ENCODE assay signal across 21 cellular contexts in genomic region chr2:173550143-173550542, GRCh38.
DNase-seq lines count a peak whose midpoint lies in the region; ATAC-seq, FAIRE-seq and TF ChIP-seq lines count a peak whose summit lies in the region.
"Had no signal": no experiment of that assay in that cellular context is flagged by ENCODE, and none has a peak within 500 bp of the region (broad histone marks: within the 10 kb centered on the region; RNA-seq: fewer than 3 reads in every experiment).

No MANE protein-coding gene starts in this region.

- H3K36me3 Mint-ChIP-seq in HFFc6 (ENCODE audit: low read depth) (no peaks in the 10 kb centered on the region; the same call in 1 of the 2 replicates), progenitor cell of endocrine pancreas (ENCODE audit: insufficient read depth) (no peaks in the 10 kb centered on the region)

- H3K4me1 Mint-ChIP-seq in HFFc6 (ENCODE audit: low read depth): peaks cover 50% of the 10 kb centered on the region
- H3K4me1 Mint-ChIP-seq in progenitor cell of endocrine pancreas (ENCODE audit: low read depth): peaks cover 6% of the 10 kb centered on the region
- H3K4me1 Mint-ChIP-seq: endodermal cell had no signal

- H3K9me3 ChIP-seq in colonic mucosa: no peaks in the 10 kb centered on the region
- H3K9me3 ChIP-seq: BE2C, lower lobe of right lung, pancreas, vagina had no signal

- no peak overlapping the region for H3K4me3 Mint-ChIP-seq in HFFc6
- H3K4me3 Mint-ChIP-seq in progenitor cell of endocrine pancreas (ENCODE audit: low read depth): no peak overlapping the region
- H3K4me3 Mint-ChIP-seq: activated naive CD8-positive, alpha-beta T cell treated with anti-CD3 and anti-CD28 coated beads, Interleukin-2, amount 50 U/mL, for 24 hours; endodermal cell; WTC11 had no signal

- DNase-seq in AG09309 (ENCODE audit: low read depth) (peak; percentile 73), HFFc6 (peak; percentile 78), bronchial epithelial cell (ENCODE audit: low read depth) (peak; percentile 53), foreskin fibroblast (peak; percentile 83 to 91), GM12891 (ENCODE audit: insufficient read length, low spot score) (no peak), colonic mucosa (no peak), progenitor cell of endocrine pancreas (ENCODE audit: low spot score, unreplicated experiment) (no peak)
- DNase-seq: activated naive CD8-positive, alpha-beta T cell treated with anti-CD3 and anti-CD28 coated beads, Interleukin-2, amount 50 U/mL, for 24 hours; BE2C; endodermal cell; lower lobe of right lung; MM.1S; NCI-H1694 treated with DMSO at 0.1 percent for 48 hours; NCI-H345; pancreas; SHP77; stimulated activated CD4-positive, alpha-beta T cell treated with anti-CD3 and anti-CD28 coated beads, Interleukin-4, amount 100 ng/mL, for 1 hour; T-helper 2 cell had no signal

- no peak for ATAC-seq in activated CD4-positive, CD25-positive, alpha-beta regulatory T cell treated with anti-CD3 and anti-CD28 coated beads, Interleukin-2, amount 50 U/mL, for 24 hours
- ATAC-seq: activated naive CD8-positive, alpha-beta T cell treated with anti-CD3 and anti-CD28 coated beads, Interleukin-2, amount 50 U/mL, for 24 hours; lower lobe of right lung; pancreas; WTC11 had no signal

- H3K27me3 ChIP-seq in bronchial epithelial cell (ENCODE audit: control insufficient read depth, insufficient read depth, low read length): peaks cover 5% of the 10 kb centered on the region
- H3K27me3 ChIP-seq in colonic mucosa: no peaks in the 10 kb centered on the region
- H3K27me3 ChIP-seq: BE2C, pancreas, vagina had no signal

- H3K36me3 ChIP-seq in bronchial epithelial cell (ENCODE audit: control insufficient read depth, insufficient read depth, low read length) (no peaks in the 10 kb centered on the region), colonic mucosa (no peaks in the 10 kb centered on the region)
- H3K36me3 ChIP-seq: BE2C, lower lobe of right lung, pancreas, vagina had no signal

- H3K27ac ChIP-seq in colonic mucosa: no peak overlapping the region
- H3K27ac ChIP-seq: lower lobe of right lung, pancreas, vagina had no signal

- H3K27ac Mint-ChIP-seq in HFFc6 (peak overlapping the region; percentile 54), progenitor cell of endocrine pancreas (no peak overlapping the region)
- H3K27ac Mint-ChIP-seq: activated naive CD8-positive, alpha-beta T cell treated with anti-CD3 and anti-CD28 coated beads, Interleukin-2, amount 50 U/mL, for 24 hours; endodermal cell; WTC11 had no signal

- no peaks in the 10 kb centered on the region for H3K9me3 Mint-ChIP-seq in HFFc6
- peaks cover 12% of the 10 kb centered on the region for H3K9me3 Mint-ChIP-seq in progenitor cell of endocrine pancreas (ENCODE audit: low read depth)

- intact Hi-C loops in colonic mucosa (cut with DNase I): no loop called here

- FAIRE-seq in bronchial epithelial cell (lab: Jason Lieb, UNC) (no peak), GM12891 (lab: Jason Lieb, UNC) (no peak)
- FAIRE-seq: pancreas had no signal

- TF ChIP-seq CTCF in AG09309 (IDR thresholded peaks at IDR 0.05; ENCODE audit: control insufficient read depth, insufficient read depth, low read depth, low read length, missing control alignments) (no peak), HFFc6 (IDR thresholded peaks at IDR 0.05) (no peak), bronchial epithelial cell (IDR thresholded peaks at IDR 0.05; ENCODE audit: insufficient read depth, low read length, severe bottlenecking) (no peak), foreskin fibroblast (IDR thresholded peaks at IDR 0.05; ENCODE audit: low read depth, low read length) (no peak), colonic mucosa (IDR thresholded peaks at IDR 0.05) (no peak), progenitor cell of endocrine pancreas (IDR thresholded peaks at IDR 0.05; ENCODE audit: unreplicated experiment) (no peak)

- TF ChIP-seq POLR2A in GM12891 (IDR thresholded peaks at IDR 0.05; ENCODE audit: low read depth, low read length): no peak

- H3K27me3 Mint-ChIP-seq in HFFc6 (ENCODE audit: insufficient read depth): peaks cover 3% of the 10 kb centered on the region; the same call in 1 of the 2 replicates
- H3K27me3 Mint-ChIP-seq in progenitor cell of endocrine pancreas: peaks cover 9% of the 10 kb centered on the region

- no peaks in the 10 kb centered on the region for H3K4me1 ChIP-seq in colonic mucosa
- H3K4me1 ChIP-seq: BE2C, lower lobe of right lung, vagina had no signal

- H3K4me3 ChIP-seq in AG09309 (ENCODE audit: control insufficient read depth, low read depth, low read length) (no peak overlapping the region), bronchial epithelial cell (ENCODE audit: low read depth, low read length) (no peak overlapping the region), foreskin fibroblast (ENCODE audit: low read depth in 1 of 2, low read length in 2 of 2) (no peak overlapping the region), colonic mucosa (no peak overlapping the region)
- H3K4me3 ChIP-seq: lower lobe of right lung, pancreas, vagina had no signal

- no peak overlapping the region for H3K9ac ChIP-seq in colonic mucosa (ENCODE audit: low read depth in 2 of 2, low read length in 2 of 2)

TF ChIP-seq in GM12891, 5 proteins besides CTCF, POLR2A, EP300 and RAD21:
- TF ChIP-seq TAF1 (IDR thresholded peaks at IDR 0.05; ENCODE audit: low read depth, low read length) (no peak), POLR2AphosphoS5 (IDR thresholded peaks at IDR 0.05; ENCODE audit: low read depth, low read length) (no peak), PAX5 (IDR thresholded peaks at IDR 0.05; ENCODE audit: insufficient read depth, low read length, severe bottlenecking) (no peak), POU2F2 (IDR thresholded peaks at IDR 0.05; ENCODE audit: low read depth, low read length) (no peak), SPI1 (IDR thresholded peaks at IDR 0.05; ENCODE audit: low read depth, low read length) (no peak)
TF ChIP-seq in GM12891: peak in this region for 0.

Comparison
In these comparisons a context has a peak if more than half of its experiments do, and no peak if none do; other contexts are left out.
1. DNase-seq: peak in AG09309 (single experiment), HFFc6 (single experiment), bronchial epithelial cell (single experiment) and foreskin fibroblast (2 of 2); none in GM12891 (single experiment), colonic mucosa (single experiment) and progenitor cell of endocrine pancreas (single experiment).